Comparison of ENCODE assay signal across 1 cellular context in the genomic region with DNA sequence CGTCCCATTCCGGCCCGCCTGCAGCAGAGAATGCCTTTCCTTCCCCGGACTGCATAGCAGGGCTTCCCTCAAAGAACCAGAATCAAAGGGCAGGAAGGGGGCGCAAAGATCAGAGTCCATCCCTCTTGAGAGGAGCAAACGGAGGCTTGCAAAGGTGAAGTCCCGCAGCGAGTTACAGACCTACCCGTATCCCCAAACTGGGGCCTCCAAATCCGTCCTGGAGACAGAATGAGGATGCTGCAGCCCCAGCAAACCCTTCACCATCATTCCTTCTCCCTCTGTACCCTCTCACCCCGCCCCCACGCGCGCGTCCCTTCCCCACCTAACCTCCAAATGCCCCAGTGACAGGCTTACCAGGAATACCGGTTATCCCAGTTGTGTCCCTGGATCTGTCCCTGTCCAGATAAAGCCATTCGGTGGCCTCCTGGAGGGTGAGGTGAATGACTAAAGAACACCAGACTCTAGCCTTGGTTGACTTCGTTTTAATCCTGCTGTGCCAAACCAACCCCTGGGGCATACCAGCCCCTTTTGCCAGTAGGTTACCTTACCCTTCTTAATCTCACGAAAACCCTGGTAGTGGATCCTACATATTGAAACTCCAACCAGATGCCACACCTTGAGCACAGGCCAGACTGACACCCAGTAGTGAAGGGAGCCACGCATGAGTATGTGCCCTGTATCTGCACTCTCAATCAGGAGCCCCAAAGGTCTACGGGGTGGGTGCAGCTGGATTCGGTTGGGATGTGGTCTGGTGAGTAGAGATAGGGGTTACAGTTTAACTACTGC.
A peak's percentile ranks its signal among the peaks of the same experiment; 100 is the strongest.
TF ChIP-seq lines count a peak whose summit lies in the region.

No MANE protein-coding gene starts in this region.

TF ChIP-seq in HepG2, 621 proteins besides CTCF, POLR2A, EP300 and RAD21 (continued from another document):
- TF ChIP-seq IKZF4 (CRISPR knock-in tag; IDR thresholded peaks at IDR 0.05; ENCODE audit: borderline replicate concordance, low read depth, not compliant biosample characterization), result peak; percentile 52
- TF ChIP-seq, protein P1, sequence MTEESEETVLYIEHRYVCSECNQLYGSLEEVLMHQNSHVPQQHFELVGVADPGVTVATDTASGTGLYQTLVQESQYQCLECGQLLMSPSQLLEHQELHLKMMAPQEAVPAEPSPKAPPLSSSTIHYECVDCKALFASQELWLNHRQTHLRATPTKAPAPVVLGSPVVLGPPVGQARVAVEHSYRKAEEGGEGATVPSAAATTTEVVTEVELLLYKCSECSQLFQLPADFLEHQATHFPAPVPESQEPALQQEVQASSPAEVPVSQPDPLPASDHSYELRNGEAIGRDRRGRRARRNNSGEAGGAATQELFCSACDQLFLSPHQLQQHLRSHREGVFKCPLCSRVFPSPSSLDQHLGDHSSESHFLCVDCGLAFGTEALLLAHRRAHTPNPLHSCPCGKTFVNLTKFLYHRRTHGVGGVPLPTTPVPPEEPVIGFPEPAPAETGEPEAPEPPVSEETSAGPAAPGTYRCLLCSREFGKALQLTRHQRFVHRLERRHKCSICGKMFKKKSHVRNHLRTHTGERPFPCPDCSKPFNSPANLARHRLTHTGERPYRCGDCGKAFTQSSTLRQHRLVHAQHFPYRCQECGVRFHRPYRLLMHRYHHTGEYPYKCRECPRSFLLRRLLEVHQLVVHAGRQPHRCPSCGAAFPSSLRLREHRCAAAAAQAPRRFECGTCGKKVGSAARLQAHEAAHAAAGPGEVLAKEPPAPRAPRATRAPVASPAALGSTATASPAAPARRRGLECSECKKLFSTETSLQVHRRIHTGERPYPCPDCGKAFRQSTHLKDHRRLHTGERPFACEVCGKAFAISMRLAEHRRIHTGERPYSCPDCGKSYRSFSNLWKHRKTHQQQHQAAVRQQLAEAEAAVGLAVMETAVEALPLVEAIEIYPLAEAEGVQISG (CRISPR knock-in tag; IDR thresholded peaks at IDR 0.05), result no peak
- 0 out of 2 replicates have a peak, but pooled peaks have one; percentile 6 for TF ChIP-seq ZNF629 (CRISPR knock-in tag; conservative IDR thresholded peaks at IDR 0.05)
- no peak for TF ChIP-seq KLF15 (CRISPR knock-in tag; IDR thresholded peaks at IDR 0.05; ENCODE audit: borderline replicate concordance)
- TF ChIP-seq NR2F1 (CRISPR knock-in tag; IDR thresholded peaks at IDR 0.05), result 0 out of 4 replicates have a peak, but pooled peaks of 1 of the 2 experiments have one; percentile 33
- TF ChIP-seq, protein P2, sequence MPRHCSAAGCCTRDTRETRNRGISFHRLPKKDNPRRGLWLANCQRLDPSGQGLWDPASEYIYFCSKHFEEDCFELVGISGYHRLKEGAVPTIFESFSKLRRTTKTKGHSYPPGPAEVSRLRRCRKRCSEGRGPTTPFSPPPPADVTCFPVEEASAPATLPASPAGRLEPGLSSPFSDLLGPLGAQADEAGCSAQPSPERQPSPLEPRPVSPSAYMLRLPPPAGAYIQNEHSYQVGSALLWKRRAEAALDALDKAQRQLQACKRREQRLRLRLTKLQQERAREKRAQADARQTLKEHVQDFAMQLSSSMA (CRISPR knock-in tag; IDR thresholded peaks at IDR 0.05), result 0 out of 2 replicates have a peak, but pooled peaks have one; percentile 33
- 0 out of 2 replicates have a peak, but pooled peaks have one; percentile 43 for TF ChIP-seq ZBTB42 (CRISPR knock-in tag; IDR thresholded peaks at IDR 0.05)
- TF ChIP-seq, protein P3, sequence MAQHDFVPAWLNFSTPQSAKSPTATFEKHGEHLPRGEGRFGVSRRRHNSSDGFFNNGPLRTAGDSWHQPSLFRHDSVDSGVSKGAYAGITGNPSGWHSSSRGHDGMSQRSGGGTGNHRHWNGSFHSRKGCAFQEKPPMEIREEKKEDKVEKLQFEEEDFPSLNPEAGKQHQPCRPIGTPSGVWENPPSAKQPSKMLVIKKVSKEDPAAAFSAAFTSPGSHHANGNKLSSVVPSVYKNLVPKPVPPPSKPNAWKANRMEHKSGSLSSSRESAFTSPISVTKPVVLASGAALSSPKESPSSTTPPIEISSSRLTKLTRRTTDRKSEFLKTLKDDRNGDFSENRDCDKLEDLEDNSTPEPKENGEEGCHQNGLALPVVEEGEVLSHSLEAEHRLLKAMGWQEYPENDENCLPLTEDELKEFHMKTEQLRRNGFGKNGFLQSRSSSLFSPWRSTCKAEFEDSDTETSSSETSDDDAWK (CRISPR knock-in tag; IDR thresholded peaks at IDR 0.05), result no peak
- TF ChIP-seq MAFG (CRISPR knock-in tag; IDR thresholded peaks at IDR 0.05), result no peak
- TF ChIP-seq JUND (CRISPR knock-in tag; IDR thresholded peaks at IDR 0.05), result no peak
- peak; percentile 43; the same call in 1 of the 2 replicates for TF ChIP-seq GATAD2A (CRISPR knock-in tag; IDR thresholded peaks at IDR 0.05)
- TF ChIP-seq TSC22D2 (CRISPR knock-in tag; IDR thresholded peaks at IDR 0.05; ENCODE audit: borderline replicate concordance), result no peak
- TF ChIP-seq, protein P4, sequence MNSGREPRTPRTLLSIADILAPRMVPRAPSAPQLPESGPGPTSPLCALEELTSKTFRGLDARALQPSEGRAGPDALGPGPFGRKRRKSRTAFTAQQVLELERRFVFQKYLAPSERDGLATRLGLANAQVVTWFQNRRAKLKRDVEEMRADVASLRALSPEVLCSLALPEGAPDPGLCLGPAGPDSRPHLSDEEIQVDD (CRISPR knock-in tag; IDR thresholded peaks at IDR 0.05; ENCODE audit: borderline replicate concordance), result 0 out of 2 replicates have a peak, but pooled peaks have one; percentile 5
- TF ChIP-seq RFX1 (IDR thresholded peaks at IDR 0.05), result no peak
- TF ChIP-seq ZNF678 (CRISPR knock-in tag; IDR thresholded peaks at IDR 0.05), result no peak
- no peak for TF ChIP-seq RFXANK (CRISPR knock-in tag; IDR thresholded peaks at IDR 0.05)
- no peak for TF ChIP-seq NR2F2 (IDR thresholded peaks at IDR 0.05; ENCODE audit: borderline replicate concordance, low read depth)
- 0 out of 2 replicates have a peak, but pooled peaks have one; percentile 29 for TF ChIP-seq SIN3A (IDR thresholded peaks at IDR 0.05; ENCODE audit: borderline replicate concordance, low read depth, low read length)
- no peak for TF ChIP-seq TOE1 (CRISPR knock-in tag; IDR thresholded peaks at IDR 0.05)
- peak; percentile 78; the same call in 1 of the 2 replicates for TF ChIP-seq ZSCAN30 (CRISPR knock-in tag; IDR thresholded peaks at IDR 0.05)
- TF ChIP-seq CCDC6 (CRISPR knock-in tag; IDR thresholded peaks at IDR 0.05), result 0 out of 2 replicates have a peak, but pooled peaks have one; percentile 6
- no peak for TF ChIP-seq HNRNPL (IDR thresholded peaks at IDR 0.05; ENCODE audit: low read depth, low read length)
- peak; percentile 9; the same call in 1 of the 2 replicates for TF ChIP-seq ZNF615 (CRISPR knock-in tag; IDR thresholded peaks at IDR 0.05; ENCODE audit: borderline replicate concordance)
- TF ChIP-seq RELA (CRISPR knock-in tag; IDR thresholded peaks at IDR 0.05), result no peak
- TF ChIP-seq, protein P5, sequence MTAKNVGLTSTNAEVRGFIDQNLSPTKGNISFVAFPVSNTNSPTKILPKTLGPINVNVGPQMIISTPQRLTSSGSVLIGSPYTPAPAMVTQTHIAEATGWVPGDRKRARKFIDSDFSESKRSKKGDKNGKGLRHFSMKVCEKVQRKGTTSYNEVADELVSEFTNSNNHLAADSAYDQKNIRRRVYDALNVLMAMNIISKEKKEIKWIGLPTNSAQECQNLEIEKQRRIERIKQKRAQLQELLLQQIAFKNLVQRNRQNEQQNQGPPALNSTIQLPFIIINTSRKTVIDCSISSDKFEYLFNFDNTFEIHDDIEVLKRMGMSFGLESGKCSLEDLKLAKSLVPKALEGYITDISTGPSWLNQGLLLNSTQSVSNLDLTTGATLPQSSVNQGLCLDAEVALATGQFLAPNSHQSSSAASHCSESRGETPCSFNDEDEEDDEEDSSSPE (CRISPR knock-in tag; IDR thresholded peaks at IDR 0.05), result no peak
- TF ChIP-seq KDM5A (IDR thresholded peaks at IDR 0.05; ENCODE audit: borderline replicate concordance, low read length), result no peak
- no peak for TF ChIP-seq RNF2 (conservative IDR thresholded peaks at IDR 0.05; ENCODE audit: low read depth)
- TF ChIP-seq SPEN (CRISPR knock-in tag; IDR thresholded peaks at IDR 0.05; ENCODE audit: low read depth), result no peak
- TF ChIP-seq REPIN1 (CRISPR knock-in tag; IDR thresholded peaks at IDR 0.05; ENCODE audit: borderline replicate concordance, low read depth), result no peak
- no peak for TF ChIP-seq ZNF136 (CRISPR knock-in tag; IDR thresholded peaks at IDR 0.05; ENCODE audit: low read depth)
- TF ChIP-seq ZFP90 (CRISPR knock-in tag; IDR thresholded peaks at IDR 0.05; ENCODE audit: borderline replicate concordance), result no peak
- no peak for TF ChIP-seq DNMT3B (CRISPR knock-in tag; conservative IDR thresholded peaks at IDR 0.05)
- peak; percentile 32 for TF ChIP-seq HDAC2 (CRISPR knock-in tag; IDR thresholded peaks at IDR 0.05)
- no peak for TF ChIP-seq ZNF788 (CRISPR knock-in tag; IDR thresholded peaks at IDR 0.05; ENCODE audit: borderline replicate concordance)
- no peak for TF ChIP-seq ZNF329 (CRISPR knock-in tag; IDR thresholded peaks at IDR 0.05; ENCODE audit: low read depth)
- peak; percentile 74; the same call in 1 of the 2 replicates for TF ChIP-seq HNF4G (IDR thresholded peaks at IDR 0.05; ENCODE audit: borderline replicate concordance, low read depth, low read length)
- TF ChIP-seq HNF4G (CRISPR knock-in tag; IDR thresholded peaks at IDR 0.05; ENCODE audit: borderline replicate concordance, low read depth), result no peak; the same call in 1 of the 2 replicates
- TF ChIP-seq RXRB (CRISPR knock-in tag; IDR thresholded peaks at IDR 0.05; ENCODE audit: borderline replicate concordance), result 0 out of 2 replicates have a peak, but pooled peaks have one; percentile 30
- TF ChIP-seq GTF3A (CRISPR knock-in tag; conservative IDR thresholded peaks at IDR 0.05), result no peak
- 0 out of 2 replicates have a peak, but pooled peaks have one; percentile 47 for TF ChIP-seq KMT2B (CRISPR knock-in tag; IDR thresholded peaks at IDR 0.05)
- TF ChIP-seq HMG20A (CRISPR knock-in tag; IDR thresholded peaks at IDR 0.05; ENCODE audit: borderline replicate concordance), result 0 out of 2 replicates have a peak, but pooled peaks have one; percentile 16
- no peak for TF ChIP-seq CREB1 (IDR thresholded peaks at IDR 0.05)
- TF ChIP-seq CREB1 (CRISPR knock-in tag; IDR thresholded peaks at IDR 0.05), result no peak
- TF ChIP-seq, protein P6, sequence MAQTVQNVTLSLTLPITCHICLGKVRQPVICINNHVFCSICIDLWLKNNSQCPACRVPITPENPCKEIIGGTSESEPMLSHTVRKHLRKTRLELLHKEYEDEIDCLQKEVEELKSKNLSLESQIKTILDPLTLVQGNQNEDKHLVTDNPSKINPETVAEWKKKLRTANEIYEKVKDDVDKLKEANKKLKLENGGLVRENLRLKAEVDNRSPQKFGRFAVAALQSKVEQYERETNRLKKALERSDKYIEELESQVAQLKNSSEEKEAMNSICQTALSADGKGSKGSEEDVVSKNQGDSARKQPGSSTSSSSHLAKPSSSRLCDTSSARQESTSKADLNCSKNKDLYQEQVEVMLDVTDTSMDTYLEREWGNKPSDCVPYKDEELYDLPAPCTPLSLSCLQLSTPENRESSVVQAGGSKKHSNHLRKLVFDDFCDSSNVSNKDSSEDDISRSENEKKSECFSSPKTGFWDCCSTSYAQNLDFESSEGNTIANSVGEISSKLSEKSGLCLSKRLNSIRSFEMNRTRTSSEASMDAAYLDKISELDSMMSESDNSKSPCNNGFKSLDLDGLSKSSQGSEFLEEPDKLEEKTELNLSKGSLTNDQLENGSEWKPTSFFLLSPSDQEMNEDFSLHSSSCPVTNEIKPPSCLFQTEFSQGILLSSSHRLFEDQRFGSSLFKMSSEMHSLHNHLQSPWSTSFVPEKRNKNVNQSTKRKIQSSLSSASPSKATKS (CRISPR knock-in tag; IDR thresholded peaks at IDR 0.05), result no peak; the same call in 1 of the 2 replicates
- no peak for TF ChIP-seq TGIF2 (CRISPR knock-in tag; IDR thresholded peaks at IDR 0.05)
- no peak; the same call in 1 of the 2 replicates for TF ChIP-seq DMAP1 (CRISPR knock-in tag; IDR thresholded peaks at IDR 0.05)
- TF ChIP-seq KDM1A (CRISPR knock-in tag; IDR thresholded peaks at IDR 0.05), result no peak
- TF ChIP-seq FOXP1 (IDR thresholded peaks at IDR 0.05), result no peak
- no peak for TF ChIP-seq FOXP1 (CRISPR knock-in tag; IDR thresholded peaks at IDR 0.05)
- TF ChIP-seq ZFP36L1 (CRISPR knock-in tag; IDR thresholded peaks at IDR 0.05), result no peak
- TF ChIP-seq FOXK2 (IDR thresholded peaks at IDR 0.05), result no peak
- peak; percentile 83 for TF ChIP-seq EZH2 (conservative IDR thresholded peaks at IDR 0.05; ENCODE audit: low read depth, low read length)
- TF ChIP-seq ZNF234 (CRISPR knock-in tag; conservative IDR thresholded peaks at IDR 0.05), result no peak
- TF ChIP-seq ARNTL (CRISPR knock-in tag; IDR thresholded peaks at IDR 0.05), result no peak
- TF ChIP-seq, protein P7, sequence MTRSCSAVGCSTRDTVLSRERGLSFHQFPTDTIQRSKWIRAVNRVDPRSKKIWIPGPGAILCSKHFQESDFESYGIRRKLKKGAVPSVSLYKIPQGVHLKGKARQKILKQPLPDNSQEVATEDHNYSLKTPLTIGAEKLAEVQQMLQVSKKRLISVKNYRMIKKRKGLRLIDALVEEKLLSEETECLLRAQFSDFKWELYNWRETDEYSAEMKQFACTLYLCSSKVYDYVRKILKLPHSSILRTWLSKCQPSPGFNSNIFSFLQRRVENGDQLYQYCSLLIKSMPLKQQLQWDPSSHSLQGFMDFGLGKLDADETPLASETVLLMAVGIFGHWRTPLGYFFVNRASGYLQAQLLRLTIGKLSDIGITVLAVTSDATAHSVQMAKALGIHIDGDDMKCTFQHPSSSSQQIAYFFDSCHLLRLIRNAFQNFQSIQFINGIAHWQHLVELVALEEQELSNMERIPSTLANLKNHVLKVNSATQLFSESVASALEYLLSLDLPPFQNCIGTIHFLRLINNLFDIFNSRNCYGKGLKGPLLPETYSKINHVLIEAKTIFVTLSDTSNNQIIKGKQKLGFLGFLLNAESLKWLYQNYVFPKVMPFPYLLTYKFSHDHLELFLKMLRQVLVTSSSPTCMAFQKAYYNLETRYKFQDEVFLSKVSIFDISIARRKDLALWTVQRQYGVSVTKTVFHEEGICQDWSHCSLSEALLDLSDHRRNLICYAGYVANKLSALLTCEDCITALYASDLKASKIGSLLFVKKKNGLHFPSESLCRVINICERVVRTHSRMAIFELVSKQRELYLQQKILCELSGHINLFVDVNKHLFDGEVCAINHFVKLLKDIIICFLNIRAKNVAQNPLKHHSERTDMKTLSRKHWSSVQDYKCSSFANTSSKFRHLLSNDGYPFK (CRISPR knock-in tag; IDR thresholded peaks at IDR 0.05; ENCODE audit: borderline replicate concordance), result 0 out of 2 replicates have a peak, but pooled peaks have one; percentile 2
- no peak for TF ChIP-seq KAT8 (CRISPR knock-in tag; IDR thresholded peaks at IDR 0.05)
- peak; percentile 91 for TF ChIP-seq HNF4A (CRISPR knock-in tag; IDR thresholded peaks at IDR 0.05)
- TF ChIP-seq, protein P8, sequence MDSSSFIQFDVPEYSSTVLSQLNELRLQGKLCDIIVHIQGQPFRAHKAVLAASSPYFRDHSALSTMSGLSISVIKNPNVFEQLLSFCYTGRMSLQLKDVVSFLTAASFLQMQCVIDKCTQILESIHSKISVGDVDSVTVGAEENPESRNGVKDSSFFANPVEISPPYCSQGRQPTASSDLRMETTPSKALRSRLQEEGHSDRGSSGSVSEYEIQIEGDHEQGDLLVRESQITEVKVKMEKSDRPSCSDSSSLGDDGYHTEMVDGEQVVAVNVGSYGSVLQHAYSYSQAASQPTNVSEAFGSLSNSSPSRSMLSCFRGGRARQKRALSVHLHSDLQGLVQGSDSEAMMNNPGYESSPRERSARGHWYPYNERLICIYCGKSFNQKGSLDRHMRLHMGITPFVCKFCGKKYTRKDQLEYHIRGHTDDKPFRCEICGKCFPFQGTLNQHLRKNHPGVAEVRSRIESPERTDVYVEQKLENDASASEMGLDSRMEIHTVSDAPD (CRISPR knock-in tag; IDR thresholded peaks at IDR 0.05), result no peak
- TF ChIP-seq ATRX (CRISPR knock-in tag; IDR thresholded peaks at IDR 0.05; ENCODE audit: borderline replicate concordance), result no peak
